3 cellular contexts compared by ENCODE assay signal in genomic region chr2:216317831-216318230, GRCh38.
TF ChIP-seq lines count a peak whose summit lies in the region.

No MANE protein-coding gene starts in this region.

TF ChIP-seq in A549, 52 proteins besides CTCF, POLR2A, EP300 and RAD21:
- TF ChIP-seq CHD2 (IDR thresholded peaks at IDR 0.05; ENCODE audit: low read length, partially characterized antibody), result no peak
- TF ChIP-seq ELK1 (IDR thresholded peaks at IDR 0.05; ENCODE audit: low read depth, low read length), result no peak
- no peak for TF ChIP-seq HOXA7 (CRISPR knock-in tag; IDR thresholded peaks at IDR 0.05)
- no peak for TF ChIP-seq USF2 (IDR thresholded peaks at IDR 0.05)
- TF ChIP-seq NFE2L2 (conservative IDR thresholded peaks at IDR 0.05; ENCODE audit: low read length), result no peak
- no peak for TF ChIP-seq RCOR1 (IDR thresholded peaks at IDR 0.05; ENCODE audit: low read depth, low read length)
- TF ChIP-seq HOXB5 (CRISPR knock-in tag; IDR thresholded peaks at IDR 0.05), result no peak
- TF ChIP-seq JUN (IDR thresholded peaks at IDR 0.05), result no peak
- TF ChIP-seq MYC (IDR thresholded peaks at IDR 0.05; ENCODE audit: borderline replicate concordance, low read length), result no peak
- no peak for TF ChIP-seq SREBF2 (IDR thresholded peaks at IDR 0.05)
- no peak for TF ChIP-seq ZFP36 (IDR thresholded peaks at IDR 0.05; ENCODE audit: borderline replicate concordance, partially characterized antibody)
- TF ChIP-seq NR3C1 (IDR thresholded peaks at IDR 0.05), result no peak
- TF ChIP-seq ATOH8 (CRISPR knock-in tag; IDR thresholded peaks at IDR 0.05; ENCODE audit: low read depth), result no peak
- no peak for TF ChIP-seq PBX3 (IDR thresholded peaks at IDR 0.05)
TF ChIP-seq in A549: peak in this region for 0.

TF ChIP-seq in IMR-90, 13 proteins besides CTCF, POLR2A, EP300 and RAD21:
- TF ChIP-seq NFE2L2 (IDR thresholded peaks at IDR 0.05; ENCODE audit: low read depth, low read length) (no peak), MAFK (IDR thresholded peaks at IDR 0.05; ENCODE audit: low read depth, low read length) (no peak), RFX5 (IDR thresholded peaks at IDR 0.05; ENCODE audit: low read depth, low read length) (no peak), RCOR1 (IDR thresholded peaks at IDR 0.05; ENCODE audit: insufficient replicate concordance, low read length) (no peak), MAZ (IDR thresholded peaks at IDR 0.05; ENCODE audit: borderline replicate concordance, low read depth, low read length) (no peak), CHD1 (IDR thresholded peaks at IDR 0.05; ENCODE audit: low read depth, low read length) (no peak), FOS (IDR thresholded peaks at IDR 0.05; ENCODE audit: low read depth, low read length) (no peak), SMC3 (IDR thresholded peaks at IDR 0.05; ENCODE audit: low read depth, low read length) (no peak), MXI1 (IDR thresholded peaks at IDR 0.05; ENCODE audit: borderline replicate concordance, low read depth, low read length) (no peak), ELK1 (IDR thresholded peaks at IDR 0.05; ENCODE audit: borderline replicate concordance, low read depth, low read length) (no peak), CEBPB (IDR thresholded peaks at IDR 0.05; ENCODE audit: low read depth, low read length) (no peak), USF2 (IDR thresholded peaks at IDR 0.05; ENCODE audit: low read depth, low read length) (no peak), BHLHE40 (IDR thresholded peaks at IDR 0.05; ENCODE audit: low read depth, low read length) (no peak)

TF ChIP-seq in HepG2, 621 proteins besides CTCF, POLR2A, EP300 and RAD21:
- TF ChIP-seq ZNF24 (IDR thresholded peaks at IDR 0.05) (no peak), MAF1 (CRISPR knock-in tag; IDR thresholded peaks at IDR 0.05; ENCODE audit: borderline replicate concordance) (no peak), KIAA2018 (CRISPR knock-in tag; IDR thresholded peaks at IDR 0.05; ENCODE audit: borderline replicate concordance) (no peak), MBD4 (IDR thresholded peaks at IDR 0.05; ENCODE audit: borderline replicate concordance, low read length) (no peak), HMGXB4 (CRISPR knock-in tag; IDR thresholded peaks at IDR 0.05; ENCODE audit: borderline replicate concordance in 1 of 2, low read depth in 1 of 2) (no peak), THAP8 (CRISPR knock-in tag; IDR thresholded peaks at IDR 0.05; ENCODE audit: borderline replicate concordance) (no peak), ZSCAN25 (CRISPR knock-in tag; IDR thresholded peaks at IDR 0.05) (no peak)
TF ChIP-seq in HepG2: peak in this region for 0.
